ENCODE assay signal across 1 cellular context in the genomic region with DNA sequence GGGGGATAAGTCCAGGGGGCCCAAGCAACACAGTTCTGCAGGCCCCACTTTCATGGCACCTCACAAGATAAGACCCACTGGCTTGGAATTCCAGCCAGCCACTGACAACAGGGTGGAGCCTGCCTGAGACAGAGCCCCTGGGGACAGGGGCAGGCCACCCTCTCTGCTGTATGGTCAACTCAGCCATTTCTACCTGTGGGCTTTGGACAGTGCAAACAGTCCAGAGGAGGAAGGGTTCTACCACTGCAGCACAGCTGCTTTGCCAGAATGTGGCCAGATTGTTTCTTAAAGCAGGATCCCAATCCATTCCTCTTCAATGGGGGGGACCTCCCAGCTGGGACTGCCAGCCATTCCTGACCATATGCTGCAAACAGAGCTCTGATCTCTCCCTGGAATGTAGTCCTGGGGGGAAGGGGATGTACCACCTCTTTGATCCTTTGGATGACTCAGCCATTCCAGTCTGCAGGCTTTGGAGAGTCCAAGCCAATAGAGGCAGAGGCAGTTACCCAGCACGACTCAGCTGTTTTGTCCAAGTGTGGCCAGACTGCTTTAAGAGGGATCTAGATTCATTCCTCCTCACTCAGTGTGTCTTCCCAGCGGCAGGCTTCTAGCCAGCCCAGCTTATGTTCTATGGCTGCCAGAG.
TF ChIP-seq lines count a peak whose summit lies in the region.

No MANE protein-coding gene starts in this region.

TF ChIP-seq in SK-N-SH, 30 proteins besides CTCF, POLR2A, EP300 and RAD21 (continued from another document):
- TF ChIP-seq, protein P1, sequence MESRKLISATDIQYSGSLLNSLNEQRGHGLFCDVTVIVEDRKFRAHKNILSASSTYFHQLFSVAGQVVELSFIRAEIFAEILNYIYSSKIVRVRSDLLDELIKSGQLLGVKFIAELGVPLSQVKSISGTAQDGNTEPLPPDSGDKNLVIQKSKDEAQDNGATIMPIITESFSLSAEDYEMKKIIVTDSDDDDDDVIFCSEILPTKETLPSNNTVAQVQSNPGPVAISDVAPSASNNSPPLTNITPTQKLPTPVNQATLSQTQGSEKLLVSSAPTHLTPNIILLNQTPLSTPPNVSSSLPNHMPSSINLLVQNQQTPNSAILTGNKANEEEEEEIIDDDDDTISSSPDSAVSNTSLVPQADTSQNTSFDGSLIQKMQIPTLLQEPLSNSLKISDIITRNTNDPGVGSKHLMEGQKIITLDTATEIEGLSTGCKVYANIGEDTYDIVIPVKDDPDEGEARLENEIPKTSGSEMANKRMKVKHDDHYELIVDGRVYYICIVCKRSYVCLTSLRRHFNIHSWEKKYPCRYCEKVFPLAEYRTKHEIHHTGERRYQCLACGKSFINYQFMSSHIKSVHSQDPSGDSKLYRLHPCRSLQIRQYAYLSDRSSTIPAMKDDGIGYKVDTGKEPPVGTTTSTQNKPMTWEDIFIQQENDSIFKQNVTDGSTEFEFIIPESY (IDR thresholded peaks at IDR 0.05; ENCODE audit: borderline replicate concordance, low read depth) = no peak
- TF ChIP-seq, protein P2, sequence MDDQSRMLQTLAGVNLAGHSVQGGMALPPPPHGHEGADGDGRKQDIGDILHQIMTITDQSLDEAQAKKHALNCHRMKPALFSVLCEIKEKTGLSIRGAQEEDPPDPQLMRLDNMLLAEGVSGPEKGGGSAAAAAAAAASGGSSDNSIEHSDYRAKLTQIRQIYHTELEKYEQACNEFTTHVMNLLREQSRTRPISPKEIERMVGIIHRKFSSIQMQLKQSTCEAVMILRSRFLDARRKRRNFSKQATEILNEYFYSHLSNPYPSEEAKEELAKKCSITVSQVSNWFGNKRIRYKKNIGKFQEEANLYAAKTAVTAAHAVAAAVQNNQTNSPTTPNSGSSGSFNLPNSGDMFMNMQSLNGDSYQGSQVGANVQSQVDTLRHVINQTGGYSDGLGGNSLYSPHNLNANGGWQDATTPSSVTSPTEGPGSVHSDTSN (IDR thresholded peaks at IDR 0.05) = no peak
- TF ChIP-seq, protein P3, sequence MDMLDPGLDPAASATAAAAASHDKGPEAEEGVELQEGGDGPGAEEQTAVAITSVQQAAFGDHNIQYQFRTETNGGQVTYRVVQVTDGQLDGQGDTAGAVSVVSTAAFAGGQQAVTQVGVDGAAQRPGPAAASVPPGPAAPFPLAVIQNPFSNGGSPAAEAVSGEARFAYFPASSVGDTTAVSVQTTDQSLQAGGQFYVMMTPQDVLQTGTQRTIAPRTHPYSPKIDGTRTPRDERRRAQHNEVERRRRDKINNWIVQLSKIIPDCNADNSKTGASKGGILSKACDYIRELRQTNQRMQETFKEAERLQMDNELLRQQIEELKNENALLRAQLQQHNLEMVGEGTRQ (IDR thresholded peaks at IDR 0.05; ENCODE audit: borderline replicate concordance, low read depth, low read length) = no peak
- TF ChIP-seq, protein P4, sequence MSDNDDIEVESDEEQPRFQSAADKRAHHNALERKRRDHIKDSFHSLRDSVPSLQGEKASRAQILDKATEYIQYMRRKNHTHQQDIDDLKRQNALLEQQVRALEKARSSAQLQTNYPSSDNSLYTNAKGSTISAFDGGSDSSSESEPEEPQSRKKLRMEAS (IDR thresholded peaks at IDR 0.05; ENCODE audit: low read depth) = no peak
